8 cellular contexts compared by ENCODE assay signal in the genomic region with DNA sequence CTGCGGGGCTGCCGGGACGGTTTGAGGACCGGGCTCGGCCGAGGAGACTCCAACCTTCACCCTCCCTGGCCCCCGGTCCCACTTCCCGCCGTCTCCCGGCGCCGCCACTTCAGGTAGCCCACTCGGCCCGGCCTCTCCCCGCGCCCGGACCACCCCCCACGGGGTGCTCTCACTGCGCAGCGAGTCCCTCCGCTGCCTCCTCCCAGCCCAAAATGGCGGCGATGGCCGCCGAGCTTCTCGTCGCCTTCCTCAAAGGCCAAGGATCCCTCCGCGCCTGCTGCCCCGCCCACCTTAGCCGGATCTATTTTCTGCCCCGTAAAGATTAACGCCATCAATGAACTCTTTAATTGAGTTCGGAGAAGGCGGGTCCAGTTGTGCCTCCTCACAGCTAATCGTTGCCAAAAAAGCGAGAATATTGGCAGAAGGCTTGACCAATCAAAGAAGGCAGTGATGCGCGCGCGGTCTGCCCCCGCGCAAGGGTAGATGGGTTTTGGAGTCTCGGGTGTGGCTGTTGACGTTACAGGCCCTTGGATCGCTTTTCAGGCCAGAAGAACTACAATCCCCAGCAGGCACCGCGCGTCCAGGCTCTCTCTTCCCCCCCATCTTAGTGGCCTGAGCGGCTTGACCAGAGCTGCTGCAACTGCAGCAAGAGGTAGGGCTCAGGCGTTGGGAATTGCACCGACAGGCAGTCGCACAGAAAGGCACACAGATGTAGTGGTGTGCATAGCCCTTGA. TPM values are rescaled to one million over a fixed set of nuclear protein-coding genes. Genes with fewer than 3 reads are reported as not detected.
A peak's percentile ranks its signal among the peaks of the same experiment; 100 is the strongest.
DNase-seq lines count a peak whose midpoint lies in the region; ATAC-seq and TF ChIP-seq lines count a peak whose summit lies in the region.

A gene with protein sequence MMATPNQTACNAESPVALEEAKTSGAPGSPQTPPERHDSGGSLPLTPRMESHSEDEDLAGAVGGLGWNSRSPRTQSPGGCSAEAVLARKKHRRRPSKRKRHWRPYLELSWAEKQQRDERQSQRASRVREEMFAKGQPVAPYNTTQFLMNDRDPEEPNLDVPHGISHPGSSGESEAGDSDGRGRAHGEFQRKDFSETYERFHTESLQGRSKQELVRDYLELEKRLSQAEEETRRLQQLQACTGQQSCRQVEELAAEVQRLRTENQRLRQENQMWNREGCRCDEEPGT (plus strand): TSS at position 588 of the 734 bp plus-strand sequence. CDS start 919 bp downstream, outside the sequence.

- DNase-seq in GM12864 (ENCODE audit: low read depth) (peak; percentile 100), NCI-H1105 treated with DMSO at 0.1 percent for 48 hours (lab: John Stamatoyannopoulos, UW) (peak; percentile 99), SKM-1 treated with dmso at 0.1 percent for 144 hours (lab: John Stamatoyannopoulos, UW; ENCODE audit: unreplicated experiment) (peak; percentile 99), head of caudate nucleus (peak; percentile 97 to 100 (median 99)), osteoblast (ENCODE audit: insufficient read length, low spot score, missing footprints) (peak; percentile 99), thoracic aorta (ENCODE audit: low spot score) (peak; percentile 98)
- DNase-seq in activated naive CD8-positive, alpha-beta T cell treated with anti-CD3 and anti-CD28 coated beads, Interleukin-2, amount 10 ng/mL, durations not matched to agents 7 days and 5 days, result peak; percentile 96

- H3K9me3 Mint-ChIP-seq in activated naive CD8-positive, alpha-beta T cell treated with anti-CD3 and anti-CD28 coated beads, Interleukin-2, amount 10 ng/mL, durations not matched to agents 7 days and 5 days, result no peaks in the 10 kb centered on the region

- H3K27ac ChIP-seq in osteoblast (ENCODE audit: low read depth, low read length) (peak within 1 kb of the TSS; percentile 99), thoracic aorta (peak within 1 kb of the TSS; percentile 97 to 98)

- H3K27me3 ChIP-seq in osteoblast (ENCODE audit: insufficient read depth, low read length) (no peaks in the 10 kb centered on the region), thoracic aorta (replicated peaks; ENCODE audit: insufficient read depth) (no peaks in the 10 kb centered on the region)

- H3K4me1 Mint-ChIP-seq in activated naive CD8-positive, alpha-beta T cell treated with anti-CD3 and anti-CD28 coated beads, Interleukin-2, amount 10 ng/mL, durations not matched to agents 7 days and 5 days, result peaks cover 36% of the 10 kb centered on the region

- peaks cover 47% of the 10 kb centered on the region for H3K79me2 ChIP-seq in osteoblast (ENCODE audit: insufficient read depth, low read length)

- intact Hi-C loops in head of caudate nucleus (cut with DNase I), result loop anchor here (5.0 kb wide), 1 partner anchor 156 kb away; a partner anchor contains a TSS

- no peaks in the 10 kb centered on the region for H3K27me3 Mint-ChIP-seq in activated naive CD8-positive, alpha-beta T cell treated with anti-CD3 and anti-CD28 coated beads, Interleukin-2, amount 10 ng/mL, durations not matched to agents 7 days and 5 days

- H4K20me1 ChIP-seq in osteoblast (ENCODE audit: insufficient read depth, low read length), result no peaks in the 10 kb centered on the region

- peak within 1 kb of the TSS; percentile 99 for H3K4me3 Mint-ChIP-seq in activated naive CD8-positive, alpha-beta T cell treated with anti-CD3 and anti-CD28 coated beads, Interleukin-2, amount 10 ng/mL, durations not matched to agents 7 days and 5 days

- peak within 1 kb of the TSS; percentile 99 for H3K27ac Mint-ChIP-seq in activated naive CD8-positive, alpha-beta T cell treated with anti-CD3 and anti-CD28 coated beads, Interleukin-2, amount 10 ng/mL, durations not matched to agents 7 days and 5 days

- ATAC-seq in HG02678 (IDR thresholded peaks at IDR 0.05; ENCODE audit: unreplicated experiment) (peak; percentile 93), thoracic aorta (ENCODE audit: insufficient number of reproducible peaks, low FRiP score, low read depth) (peak; percentile 99)
- ATAC-seq in activated naive CD8-positive, alpha-beta T cell treated with anti-CD3 and anti-CD28 coated beads, Interleukin-2, amount 10 ng/mL, durations not matched to agents 7 days and 5 days (ENCODE audit: low read depth), result peak; percentile 97

- H3K36me3 ChIP-seq in osteoblast (ENCODE audit: insufficient read depth, low read length) (no peaks in the 10 kb centered on the region), thoracic aorta (no peaks in the 10 kb centered on the region)

- peak within 1 kb of the TSS; percentile 95 for H2AFZ ChIP-seq in osteoblast (ENCODE audit: low read length)

- peak within 1 kb of the TSS; percentile 86 for H3K4me2 ChIP-seq in osteoblast (ENCODE audit: insufficient read depth, low read length)

- H3K4me3 ChIP-seq in GM12864 (ENCODE audit: low read depth, low read length) (peak within 1 kb of the TSS; percentile 83), osteoblast (ENCODE audit: insufficient read depth, low read length) (peak within 1 kb of the TSS; percentile 96), thoracic aorta (peak within 1 kb of the TSS; percentile 88)

- H3K4me1 ChIP-seq in osteoblast (ENCODE audit: insufficient read depth, low read length) (peaks cover 33% of the 10 kb centered on the region), thoracic aorta (ENCODE audit: control insufficient read depth in 1 of 2, low read depth in 2 of 2) (peaks cover 30 to 48% of the 10 kb centered on the region in 2 donors)

- H3K9me3 ChIP-seq in osteoblast (ENCODE audit: low read depth, low read length) (no peaks in the 10 kb centered on the region), thoracic aorta (no peaks in the 10 kb centered on the region)

- peaks cover 18% of the 10 kb centered on the region for H3K36me3 Mint-ChIP-seq in activated naive CD8-positive, alpha-beta T cell treated with anti-CD3 and anti-CD28 coated beads, Interleukin-2, amount 10 ng/mL, durations not matched to agents 7 days and 5 days

- TF ChIP-seq CTCF in GM12864 (IDR thresholded peaks at IDR 0.05; ENCODE audit: low read depth, low read length, missing control alignments) (no peak), osteoblast (IDR thresholded peaks at IDR 0.05; ENCODE audit: extremely low read depth, low read depth, low read length) (no peak), thoracic aorta (IDR thresholded peaks at IDR 0.05) (no peak)

- POLR2A ChIA-PET in activated naive CD8-positive, alpha-beta T cell treated with anti-CD3 and anti-CD28 coated beads, Interleukin-2, amount 10 ng/mL, durations not matched to agents 7 days and 5 days (lab: Charles Lee), result interaction anchor here (0.6 to 7.3 kb wide), 25 partner anchors 8 to 233 kb away, joined by 3 to 290 read pairs (median 5); a partner anchor contains a TSS

RNA-seq across cellular contexts. Expression of the gene that starts here (rescaled TPM):
- 1 to 10 TPM; 6.7 to 7.7 TPM for total RNA-seq in activated naive CD8-positive, alpha-beta T cell treated with anti-CD3 and anti-CD28 coated beads, Interleukin-2, amount 10 ng/mL, durations not matched to agents 7 days and 5 days
- 10.0 and 10.9 TPM in 2 replicates for total RNA-seq in osteoblast
- 1 to 10 TPM in 1 of 2 donors, not detected in 1; 1.5 TPM for total RNA-seq in thoracic aorta

Comparison
In these comparisons a context has a peak if more than half of its experiments do, and no peak if none do; other contexts are left out.
1. Peak in every context shown above with its lines: DNase-seq, ATAC-seq, H3K4me3 ChIP-seq and H3K27ac ChIP-seq.